ENCODE assay signal across 18 cellular contexts in the genomic region with DNA sequence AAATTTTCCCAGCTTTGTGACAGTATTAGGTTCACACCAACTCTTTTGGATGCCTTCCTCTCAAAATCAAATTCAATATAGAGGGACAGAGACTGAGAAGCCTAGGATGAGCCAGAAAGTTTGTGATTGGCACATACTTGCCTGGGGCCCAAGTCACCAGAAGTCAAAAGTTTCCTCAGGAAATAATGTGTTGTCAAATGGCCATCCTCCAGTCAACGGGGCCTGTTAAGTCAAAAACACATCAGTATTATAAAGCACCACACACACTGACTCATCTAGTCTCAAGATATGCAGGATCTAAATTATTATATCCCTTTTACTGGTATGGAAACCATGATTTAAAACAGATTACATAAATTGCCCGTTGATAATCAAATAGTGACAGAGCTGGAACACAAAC.
DNase-seq lines count a peak whose midpoint lies in the region; ATAC-seq lines count a peak whose summit lies in the region.
"Had no signal": no experiment of that assay in that cellular context is flagged by ENCODE, and none has a peak within 500 bp of the region (broad histone marks: within the 10 kb centered on the region; RNA-seq: fewer than 3 reads in every experiment).

No MANE protein-coding gene starts in this region.

- H3K9me3 ChIP-seq in right cardiac atrium (ENCODE audit: control insufficient read depth, low read length) (no peaks in the 10 kb centered on the region), aorta (ENCODE audit: control insufficient read depth, low read length) (no peaks in the 10 kb centered on the region)
- H3K9me3 ChIP-seq: SJSA1 had no signal

- peak; percentile 38 for DNase-seq in EH (ENCODE audit: low read depth)
- DNase-seq in NCI-H226: peak; percentile 21
- peak; percentile 36 to 78 for DNase-seq in dermis microvascular lymphatic vessel endothelial cell (ENCODE audit: low read depth in 2 of 2)
- peak; percentile 46 for DNase-seq in iris pigment epithelial cell (ENCODE audit: low read depth)
- DNase-seq in right cardiac atrium: no peak
- DNase-seq in DMS153 treated with DMSO at 0.1 percent for 48 hours (lab: John Stamatoyannopoulos, UW; ENCODE audit: unreplicated experiment): no peak
- no peak for DNase-seq in inferior parietal cortex (ENCODE audit: extremely low spot score)
- DNase-seq in aorta: no peak
- DNase-seq: 8988T, DMS 273 treated with DMSO at 0.1 percent for 48 hours, GF-D8, NCI-H1436, NCI-H1930, NCI-H526 had no signal

- no peak for ATAC-seq in right cardiac atrium
- ATAC-seq in aorta (ENCODE audit: low FRiP score): no peak
- ATAC-seq: GM12878, K562 had no signal

- H3K27ac ChIP-seq in right cardiac atrium (ENCODE audit: low read length): no peak overlapping the region
- H3K27ac ChIP-seq in aorta (ENCODE audit: low read depth in 1 of 2, low read length in 2 of 2): no peak overlapping the region
- H3K27ac ChIP-seq: SJSA1 had no signal

- no peaks in the 10 kb centered on the region for H3K36me3 ChIP-seq in aorta (ENCODE audit: control insufficient read depth in 1 of 2, insufficient read depth in 2 of 2, low read length in 1 of 2)
- H3K36me3 ChIP-seq: HAP-1, SJSA1 had no signal

- no peaks in the 10 kb centered on the region for H3K27me3 ChIP-seq in right cardiac atrium (ENCODE audit: control insufficient read depth, insufficient read depth)
- H3K27me3 ChIP-seq in aorta (ENCODE audit: control insufficient read depth in 1 of 2, insufficient read depth in 2 of 2, low read length in 1 of 2): no peaks in the 10 kb centered on the region
- H3K27me3 ChIP-seq: SJSA1 had no signal

- H3K4me3 ChIP-seq in right cardiac atrium (ENCODE audit: low read length) (no peak overlapping the region), aorta (ENCODE audit: low read length in 2 of 2) (no peak overlapping the region)
- H3K4me3 ChIP-seq: GM12878, HAP-1, K562, SJSA1 had no signal

- intact Hi-C loops in right cardiac atrium (cut with DNase I) (no loop called here), aorta (cut with DNase I) (no loop called here)

- WGBS in right cardiac atrium: 36% methylated on average over 2 of the region's 2 CpGs
- 53 to 65% methylated on average over 2 of the region's 2 CpGs for WGBS in aorta, 2 donors

- H3K4me1 ChIP-seq in right cardiac atrium (ENCODE audit: control insufficient read depth, insufficient read depth, low read length) (no peaks in the 10 kb centered on the region), aorta (ENCODE audit: control insufficient read depth in 1 of 2, insufficient read depth in 2 of 2, low read length in 2 of 2) (no peaks in the 10 kb centered on the region)
- H3K4me1 ChIP-seq: SJSA1 had no signal

Comparison
In these comparisons a context has a peak if more than half of its experiments do, and no peak if none do; other contexts are left out.
1. DNase-seq: peak in EH (single experiment), NCI-H226 (single experiment), dermis microvascular lymphatic vessel endothelial cell (2 of 2) and iris pigment epithelial cell (single experiment); none in right cardiac atrium (0 of 3), DMS153 treated with DMSO at 0.1 percent for 48 hours (single experiment), inferior parietal cortex (single experiment) and aorta (0 of 2).